23 cellular contexts compared by ENCODE assay signal in the genomic region with DNA sequence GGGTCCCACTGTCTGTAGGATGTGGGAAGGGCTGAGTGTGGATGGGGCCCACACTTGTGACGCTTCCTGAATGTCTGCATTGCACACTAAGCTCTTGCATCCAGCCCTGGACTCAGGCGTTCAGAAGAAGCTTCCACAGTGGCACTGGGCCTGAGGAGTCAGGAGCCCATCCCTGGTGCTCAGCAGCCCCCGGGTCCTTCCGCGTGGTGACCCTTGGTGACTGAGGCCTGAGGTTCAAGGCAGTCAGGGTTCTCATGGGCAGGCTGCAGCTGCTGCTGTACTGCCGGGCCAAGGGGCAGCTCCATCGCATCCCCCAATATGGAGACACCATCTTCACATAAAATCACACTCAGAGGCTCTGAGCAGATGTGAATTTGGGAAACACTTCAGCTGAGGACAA.
DNase-seq lines count a peak whose midpoint lies in the region; ATAC-seq, FAIRE-seq and TF ChIP-seq lines count a peak whose summit lies in the region.
"Had no signal": no experiment of that assay in that cellular context is flagged by ENCODE, and none has a peak within 500 bp of the region (broad histone marks: within the 10 kb centered on the region; RNA-seq: fewer than 3 reads in every experiment).

No MANE protein-coding gene starts in this region.

- no peak for ATAC-seq in upper lobe of right lung
- no peak for ATAC-seq in HG03432 (IDR thresholded peaks at IDR 0.05; ENCODE audit: unreplicated experiment)
- no peak for ATAC-seq in HG03039 (IDR thresholded peaks at IDR 0.05; ENCODE audit: unreplicated experiment)
- ATAC-seq: A549, GM12878, GM23338 had no signal

- no peak overlapping the region for H2BK120ac ChIP-seq in H1 (replicated peaks; ENCODE audit: low read depth, low read length)

- FAIRE-seq in H1 (lab: Jason Lieb, UNC) = no peak
- FAIRE-seq: A549, D721Med, GM12878, H54 had no signal

- no peak for TF ChIP-seq POLR2A in H1 (IDR thresholded peaks at IDR 0.05; ENCODE audit: control extremely low read depth in 1 of 2, low read depth in 2 of 2, low read length in 2 of 2)

- H3K56ac ChIP-seq in H1 (replicated peaks; ENCODE audit: insufficient read length, low read depth, low read length) = no peak overlapping the region

- H3K4me3 ChIP-seq in BLaER1 treated with 17β-estradiol and CSF1 and Interleukin-3, amounts not matched to agents 10 nM and 100 nM = no peak overlapping the region
- H3K4me3 ChIP-seq in H1 (ENCODE audit: extremely low read depth in 1 of 4, insufficient read depth in 2 of 4, low read depth in 3 of 4, low read length in 4 of 4) (no peak overlapping the region), upper lobe of right lung (no peak overlapping the region)
- H3K4me3 ChIP-seq: A549, GM12878, GM23338, HAP-1 had no signal

- no peak overlapping the region for H2AK5ac ChIP-seq in H1 (ENCODE audit: low read depth, low read length)

- H4K8ac ChIP-seq in H1 (ENCODE audit: extremely low read depth, insufficient read depth, low read length) = peak overlapping the region; percentile 25; the same call in 1 of the 2 replicates

- H3K4me2 ChIP-seq in BLaER1 treated with 17β-estradiol and CSF1 and Interleukin-3, amounts not matched to agents 10 nM and 100 nM = peak overlapping the region in 8 of 11 experiments; percentile 7 to 66 (median 58); a peak in 13 of 22 replicates
- H3K4me2 ChIP-seq in H1 (ENCODE audit: insufficient read depth in 1 of 2, low read depth in 2 of 2, low read length in 2 of 2) = no peak overlapping the region
- H3K4me2 ChIP-seq: A549, GM23338 had no signal

- H2BK20ac ChIP-seq in H1 (ENCODE audit: low read length) = no peak overlapping the region

- no peak overlapping the region for H3K27ac ChIP-seq in BLaER1 treated with 17β-estradiol and CSF1 and Interleukin-3, amounts not matched to agents 10 nM and 100 nM
- H3K27ac ChIP-seq in H1 (ENCODE audit: low read depth, low read length) (no peak overlapping the region), upper lobe of right lung (no peak overlapping the region)
- H3K27ac ChIP-seq: A549 had no signal

- intact Hi-C loops in upper lobe of right lung (cut with DNase I) = no loop called here

- no peak for TF ChIP-seq RAD21 in H1 (IDR thresholded peaks at IDR 0.05 in 1 of 2, conservative IDR thresholded peaks at IDR 0.05 in 1 of 2; ENCODE audit: low read depth in 2 of 2, low read length in 2 of 2)

- H3K9me3 ChIP-seq in BLaER1 treated with 17β-estradiol and CSF1 and Interleukin-3, amounts not matched to agents 10 nM and 100 nM (replicated peaks in 1 of 11) = no peaks in the 10 kb centered on the region
- peaks cover 0 to 3% of the 10 kb centered on the region in 2 experiments; a peak in 1 of 4 replicates for H3K9me3 ChIP-seq in H1 (ENCODE audit: insufficient read depth in 2 of 2, low read depth in 1 of 2, low read length in 1 of 2)
- H3K9me3 ChIP-seq in upper lobe of right lung = no peaks in the 10 kb centered on the region
- H3K9me3 ChIP-seq: A549, HAP-1 had no signal

- no peaks in the 10 kb centered on the region for H3K27me3 ChIP-seq in BLaER1 treated with 17β-estradiol and CSF1 and Interleukin-3, amounts not matched to agents 10 nM and 100 nM
- H3K27me3 ChIP-seq in H1 (replicated peaks in 1 of 4; ENCODE audit: control insufficient read depth in 3 of 4, extremely low read depth in 1 of 4, insufficient read depth in 3 of 4, low read length in 3 of 4) (no peaks in the 10 kb centered on the region), upper lobe of right lung (peaks cover 7% of the 10 kb centered on the region)

- H3K9ac ChIP-seq in BLaER1 treated with 17β-estradiol and CSF1 and Interleukin-3, amounts not matched to agents 10 nM and 100 nM = no peak overlapping the region
- no peak overlapping the region for H3K9ac ChIP-seq in H1 (replicated peaks in 1 of 4; ENCODE audit: extremely low read depth in 1 of 4, low read depth in 3 of 4, low read length in 3 of 4)

- H2BK12ac ChIP-seq in H1 (ENCODE audit: low read depth, low read length) = no peak overlapping the region

- no peak overlapping the region; the same call in 1 of the 2 replicates for H2AFZ ChIP-seq in H1 (ENCODE audit: low read length)
- H2AFZ ChIP-seq: GM23338 had no signal

- no peak overlapping the region for H3K18ac ChIP-seq in H1 (ENCODE audit: extremely low read depth, low read length)

- DNase-seq in H1 (ENCODE audit: low read depth in 1 of 2, low spot score in 2 of 2) (no peak), mesenteric fat pad (ENCODE audit: low spot score) (peak; percentile 49), upper lobe of right lung (peak; percentile 48), NCI-H1417 (lab: John Stamatoyannopoulos, UW) (no peak)
- DNase-seq: 8988T; ACHN; AML-193; CD4-positive, alpha-beta T cell; CD8-positive, alpha-beta memory T cell; DMS 273 treated with DMSO at 0.1 percent for 48 hours; DMS79; EL; GDM1; HFFc6 had no signal

- H3K36me3 ChIP-seq in BLaER1 treated with 17β-estradiol and CSF1 and Interleukin-3, amounts not matched to agents 10 nM and 100 nM = no peaks in the 10 kb centered on the region
- no peaks in the 10 kb centered on the region for H3K36me3 ChIP-seq in H1 (ENCODE audit: control insufficient read depth in 2 of 4, insufficient read depth in 4 of 4, low read length in 3 of 4)
- H3K36me3 ChIP-seq in upper lobe of right lung = no peaks in the 10 kb centered on the region
- H3K36me3 ChIP-seq: HAP-1 had no signal

- POLR2A ChIA-PET in H1 (lab: Charles Lee; ENCODE audit: partially characterized antibody) = interaction anchor here (1.1 kb wide), 1 partner anchor 73 kb away, joined by 3 read pairs; no protein-coding TSS in a partner anchor

- H2BK5ac ChIP-seq in H1 (ENCODE audit: low read depth, low read length) = no peak overlapping the region

- no peak overlapping the region for H4K91ac ChIP-seq in H1 (replicated peaks; ENCODE audit: insufficient read length, low read length)

- H3K14ac ChIP-seq in H1 (ENCODE audit: insufficient read length) = no peak overlapping the region

- TF ChIP-seq CTCF in H1 (IDR thresholded peaks at IDR 0.05; ENCODE audit: control extremely low read depth in 1 of 3, insufficient read depth in 1 of 3, low read depth in 1 of 3, low read length in 3 of 3) (no peak), upper lobe of right lung (IDR thresholded peaks at IDR 0.05) (no peak)

- 93% methylated on average over 7 of the region's 7 CpGs; no CpG with 5 or more reads in 1 of the 2 experiments for WGBS in H1 (ENCODE audit: extremely low coverage in 1 of 2, insufficient coverage in 1 of 2, insufficient read length in 1 of 2, insufficient replicate concordance in 2 of 2, low coverage in 1 of 2, low lambda C conversion rate in 2 of 2, missing lambda C conversion rate in 1 of 2), 2 experiments

- H4K20me1 ChIP-seq in BLaER1 treated with 17β-estradiol and CSF1 and Interleukin-3, amounts not matched to agents 10 nM and 100 nM = no peaks in the 10 kb centered on the region; a peak in 1 of 22 replicates
- no peaks in the 10 kb centered on the region for H4K20me1 ChIP-seq in H1 (replicated peaks in 1 of 2; ENCODE audit: control insufficient read depth in 1 of 2, insufficient read depth in 2 of 2, low read length in 2 of 2)

- TF ChIP-seq EP300 in H1 (IDR thresholded peaks at IDR 0.05; ENCODE audit: borderline replicate concordance in 1 of 2, low read depth in 2 of 2, low read length in 2 of 2) = no peak

- no peak overlapping the region for H2BK15ac ChIP-seq in H1 (ENCODE audit: low read length)

- H3K79me2 ChIP-seq in H1 (ENCODE audit: control insufficient read depth in 1 of 2, insufficient read depth in 2 of 2, low read length in 2 of 2) = no peaks in the 10 kb centered on the region

- no peak overlapping the region for H3K4ac ChIP-seq in H1 (replicated peaks; ENCODE audit: insufficient read length, low read depth, low read length)

- no peak overlapping the region for H3K23ac ChIP-seq in H1 (ENCODE audit: insufficient read length)

- CTCF ChIA-PET in H1 (lab: Charles Lee; ENCODE audit: partially characterized antibody) = no interaction called here

- H3K23me2 ChIP-seq in H1 (ENCODE audit: low read depth, low read length) = no peaks in the 10 kb centered on the region

- no peak overlapping the region for H4K5ac ChIP-seq in H1 (ENCODE audit: insufficient read length, low read depth, low read length)

- H3K79me1 ChIP-seq in H1 (ENCODE audit: low read depth, low read length) = no peaks in the 10 kb centered on the region

- peaks cover 0 to 30% (median 28%) of the 10 kb centered on the region in 10 experiments; a peak in 14 of 20 replicates for H3K4me1 ChIP-seq in BLaER1 treated with 17β-estradiol and CSF1 and Interleukin-3, amounts not matched to agents 10 nM and 100 nM
- peaks cover 0 to 3% (median 0%) of the 10 kb centered on the region in 4 experiments; a peak in 1 of 7 replicates for H3K4me1 ChIP-seq in H1 (replicated peaks in 1 of 4; ENCODE audit: control insufficient read depth in 3 of 4, insufficient read depth in 4 of 4, low read length in 3 of 4)
- H3K4me1 ChIP-seq in upper lobe of right lung = no peaks in the 10 kb centered on the region
- H3K4me1 ChIP-seq: A549, HAP-1 had no signal

TF ChIP-seq in H1, 55 proteins besides CTCF, POLR2A, EP300 and RAD21:
- TF ChIP-seq RXRA (IDR thresholded peaks at IDR 0.05; ENCODE audit: insufficient read depth, low read depth, low read length) = no peak
- no peak for TF ChIP-seq SRF (IDR thresholded peaks at IDR 0.05; ENCODE audit: low read depth, low read length)
- no peak for TF ChIP-seq NRF1 (IDR thresholded peaks at IDR 0.05; ENCODE audit: low read depth, low read length)
- TF ChIP-seq EZH2 (IDR thresholded peaks at IDR 0.05; ENCODE audit: low read depth, low read length, severe bottlenecking) = no peak
- TF ChIP-seq CREB1 (IDR thresholded peaks at IDR 0.05) = no peak
- TF ChIP-seq E2F6 (IDR thresholded peaks at IDR 0.05) = no peak

Comparison
In these comparisons a context has a peak if more than half of its experiments do, and no peak if none do; other contexts are left out.
1. H3K4me2 ChIP-seq: peak in BLaER1 treated with 17β-estradiol and CSF1 and Interleukin-3, amounts not matched to agents 10 nM and 100 nM (8 of 11); none in H1 (0 of 2).
2. DNase-seq: peak in mesenteric fat pad (single experiment) and upper lobe of right lung (single experiment); none in H1 (0 of 2) and NCI-H1417 (0 of 3).